Comparison of ENCODE assay signal across 18 cellular contexts in the genomic region with DNA sequence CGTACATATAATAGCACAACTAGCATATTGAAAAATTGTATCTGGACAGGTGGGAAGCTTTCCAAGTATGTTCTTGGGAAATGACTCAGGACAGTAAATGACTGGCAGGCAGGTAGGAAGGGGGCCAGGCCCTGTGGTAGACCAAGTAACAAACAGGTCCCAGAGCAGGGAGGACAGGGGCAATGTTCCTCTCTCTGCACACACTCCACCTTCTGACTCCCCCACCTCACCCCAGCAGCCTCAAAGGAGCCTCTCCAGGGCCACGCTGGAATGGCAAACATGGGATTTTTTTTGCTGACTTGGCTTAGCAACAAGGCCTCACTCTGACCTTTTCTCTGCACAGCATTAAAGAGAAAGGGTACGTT. TPM values are rescaled to one million over a fixed set of nuclear protein-coding genes. Genes with fewer than 3 reads are reported as not detected.
DNase-seq lines count a peak whose midpoint lies in the region; ATAC-seq, FAIRE-seq and TF ChIP-seq lines count a peak whose summit lies in the region.
"Had no signal": no experiment of that assay in that cellular context is flagged by ENCODE, and none has a peak within 500 bp of the region (broad histone marks: within the 10 kb centered on the region; RNA-seq: fewer than 3 reads in every experiment).

No MANE protein-coding gene starts in this region.

- TF ChIP-seq POLR2A in prostate gland (IDR thresholded peaks at IDR 0.05) = no peak

- H3K36me3 Mint-ChIP-seq in astrocyte (ENCODE audit: low read depth, unreplicated experiment) = no peaks in the 10 kb centered on the region
- H3K36me3 Mint-ChIP-seq: CD8-positive, alpha-beta T cell; memory B cell had no signal

- TF ChIP-seq CTCF in astrocyte (IDR thresholded peaks at IDR 0.05; ENCODE audit: insufficient read depth, low read depth, low read length) (no peak), keratinocyte (optimal IDR thresholded peaks at IDR 0.05 in 1 of 3, IDR thresholded peaks at IDR 0.05 in 1 of 3, conservative IDR thresholded peaks at IDR 0.05 in 1 of 3; ENCODE audit: extremely low read depth in 1 of 3, insufficient read depth in 2 of 3, low read length in 3 of 3) (no peak), smooth muscle cell (IDR thresholded peaks at IDR 0.05; ENCODE audit: borderline replicate concordance, insufficient read depth, poor library complexity, severe bottlenecking) (no peak), lower lobe of right lung (IDR thresholded peaks at IDR 0.05) (no peak), prostate gland (IDR thresholded peaks at IDR 0.05) (no peak)

- no peaks in the 10 kb centered on the region for H3K9me1 ChIP-seq in keratinocyte (ENCODE audit: control insufficient read depth, extremely low read depth, insufficient read depth, low read length)

- H3F3A ChIP-seq in smooth muscle cell (ENCODE audit: low read depth) = peaks cover 11% of the 10 kb centered on the region

- peaks cover 19% of the 10 kb centered on the region for H3K4me1 Mint-ChIP-seq in astrocyte (ENCODE audit: low read depth, unreplicated experiment)
- H3K4me1 Mint-ChIP-seq: activated B cell treated with CpG ODN at 0.5 μM for 24 hours, memory B cell had no signal

- H3K9ac ChIP-seq in astrocyte (ENCODE audit: low read length) (no peak overlapping the region), keratinocyte (ENCODE audit: control insufficient read depth, extremely low read depth, insufficient read depth, low read length) (no peak overlapping the region), smooth muscle cell (ENCODE audit: low read depth) (peak overlapping the region; percentile 17)

- H3K4me1 ChIP-seq in astrocyte (ENCODE audit: insufficient read depth, low read length) (peaks cover 11% of the 10 kb centered on the region), keratinocyte (ENCODE audit: control insufficient read depth, extremely low read depth, insufficient read depth, low read length) (peaks cover 14% of the 10 kb centered on the region), smooth muscle cell (ENCODE audit: low read depth) (peaks cover 6% of the 10 kb centered on the region), lower lobe of right lung (no peaks in the 10 kb centered on the region), prostate gland (replicated peaks) (no peaks in the 10 kb centered on the region)
- H3K4me1 ChIP-seq: tibial artery had no signal

- no peak overlapping the region for H2AFZ ChIP-seq in astrocyte (ENCODE audit: low read depth, low read length)
- H2AFZ ChIP-seq in keratinocyte (ENCODE audit: control insufficient read depth, low read length) = no peak overlapping the region
- H2AFZ ChIP-seq in smooth muscle cell (ENCODE audit: low read depth) = no peak overlapping the region

- H4K20me1 ChIP-seq in astrocyte (ENCODE audit: insufficient read depth, low read length) (no peaks in the 10 kb centered on the region), keratinocyte (ENCODE audit: control insufficient read depth, extremely low read depth, insufficient read depth, low read length) (peaks cover 4% of the 10 kb centered on the region), smooth muscle cell (ENCODE audit: low read depth) (no peaks in the 10 kb centered on the region)

- dilution Hi-C loops in keratinocyte (cut with MboI; ENCODE audit: extremely low pct_ligation_motif_present, low sequenced_read_pairs) = no loop called here

- H3K27ac ChIP-seq in astrocyte (ENCODE audit: low read depth, low read length) (no peak overlapping the region), keratinocyte (ENCODE audit: control insufficient read depth, insufficient read depth, low read length) (peak overlapping the region; percentile 12), smooth muscle cell (ENCODE audit: low read depth) (peak overlapping the region; percentile 84), lower lobe of right lung (no peak overlapping the region), prostate gland (no peak overlapping the region)
- H3K27ac ChIP-seq: 22Rv1, neutrophil, tibial artery had no signal

- H3K9me3 Mint-ChIP-seq in astrocyte (ENCODE audit: unreplicated experiment) = no peaks in the 10 kb centered on the region
- H3K9me3 Mint-ChIP-seq: activated B cell treated with CpG ODN at 0.5 μM for 24 hours; CD8-positive, alpha-beta T cell; memory B cell had no signal

- WGBS in smooth muscle cell (ENCODE audit: low lambda C conversion rate) = 35% methylated on average over 3 of the region's 3 CpGs
- WGBS in prostate gland = 56% methylated on average over 3 of the region's 3 CpGs

- no peak for FAIRE-seq in astrocyte (lab: Jason Lieb, UNC)
- FAIRE-seq in keratinocyte (lab: Jason Lieb, UNC) = no peak
- FAIRE-seq: H54 had no signal

- H3K27ac Mint-ChIP-seq in astrocyte (ENCODE audit: unreplicated experiment) = no peak overlapping the region
- H3K27ac Mint-ChIP-seq: activated B cell treated with CpG ODN at 0.5 μM for 24 hours; CD8-positive, alpha-beta T cell; memory B cell had no signal

- H3K27me3 ChIP-seq in astrocyte (ENCODE audit: insufficient read depth, low read length) = no peaks in the 10 kb centered on the region
- no peaks in the 10 kb centered on the region for H3K27me3 ChIP-seq in keratinocyte (ENCODE audit: control insufficient read depth, extremely low read depth, insufficient read depth, low read length)
- no peaks in the 10 kb centered on the region for H3K27me3 ChIP-seq in smooth muscle cell (ENCODE audit: low read depth)
- H3K27me3 ChIP-seq in lower lobe of right lung (ENCODE audit: low read depth) = no peaks in the 10 kb centered on the region
- H3K27me3 ChIP-seq in prostate gland (replicated peaks; ENCODE audit: insufficient read depth) = no peaks in the 10 kb centered on the region
- H3K27me3 ChIP-seq: neutrophil, tibial artery had no signal

- H3K36me3 ChIP-seq in astrocyte (ENCODE audit: insufficient read depth, low read length) = no peaks in the 10 kb centered on the region
- no peaks in the 10 kb centered on the region for H3K36me3 ChIP-seq in keratinocyte (ENCODE audit: control insufficient read depth in 2 of 2, extremely low read depth in 1 of 2, insufficient read depth in 2 of 2, low read length in 2 of 2)
- no peaks in the 10 kb centered on the region for H3K36me3 ChIP-seq in smooth muscle cell (ENCODE audit: low read depth)
- no peaks in the 10 kb centered on the region for H3K36me3 ChIP-seq in lower lobe of right lung
- no peaks in the 10 kb centered on the region for H3K36me3 ChIP-seq in prostate gland
- H3K36me3 ChIP-seq: neutrophil, tibial artery had no signal

- DNase-seq in DMS53 (lab: John Stamatoyannopoulos, UW) (peak; percentile 66), DMS53 treated with DMSO at 0.1 percent for 48 hours (lab: John Stamatoyannopoulos, UW; ENCODE audit: unreplicated experiment) (no peak), astrocyte (ENCODE audit: low read depth) (peak; percentile 8), keratinocyte (ENCODE audit: low read depth, low spot score) (no peak), smooth muscle cell (lab: John Stamatoyannopoulos, UW; ENCODE audit: unreplicated experiment) (no peak), lower lobe of right lung (no peak), prostate gland (ENCODE audit: low spot score) (no peak)
- DNase-seq: activated B cell treated with CpG ODN at 0.5 μM for 24 hours; activated CD8-positive, alpha-beta memory T cell treated with anti-CD3 and anti-CD28 coated beads, Interleukin-2, amount 10 ng/mL, durations not matched to agents 7 days and 5 days; CD8-positive, alpha-beta T cell; NCI-H1092 treated with DMSO at 0.1 percent for 48 hours; stimulated activated CD4-positive, alpha-beta T cell treated with anti-CD3 and anti-CD28 coated beads, Interleukin-4, amount 100 ng/mL, for 4 hours; tibial artery had no signal

- intact Hi-C loops in lower lobe of right lung (cut with DNase I) (no loop called here), prostate gland (cut with DNase I) (no loop called here)

- no peak for ATAC-seq in GM21515 (IDR thresholded peaks at IDR 0.05; ENCODE audit: unreplicated experiment)
- no peak for ATAC-seq in lower lobe of right lung
- ATAC-seq: activated CD8-positive, alpha-beta memory T cell treated with anti-CD3 and anti-CD28 coated beads, Interleukin-2, amount 10 ng/mL, durations not matched to agents 7 days and 5 days; CD8-positive, alpha-beta T cell had no signal

- H3K4me3 Mint-ChIP-seq in astrocyte (ENCODE audit: unreplicated experiment) = no peak overlapping the region
- H3K4me3 Mint-ChIP-seq: activated B cell treated with CpG ODN at 0.5 μM for 24 hours; activated CD8-positive, alpha-beta memory T cell treated with anti-CD3 and anti-CD28 coated beads, Interleukin-2, amount 10 ng/mL, durations not matched to agents 7 days and 5 days; CD8-positive, alpha-beta T cell; memory B cell had no signal

- peak overlapping the region; percentile 66 for H3K4me2 ChIP-seq in astrocyte (ENCODE audit: low read length)
- peak overlapping the region; percentile 57 for H3K4me2 ChIP-seq in keratinocyte (ENCODE audit: control insufficient read depth, extremely low read depth, insufficient read depth, low read depth, low read length)
- H3K4me2 ChIP-seq in smooth muscle cell = peak overlapping the region; percentile 78

- no peaks in the 10 kb centered on the region for H3K9me3 ChIP-seq in astrocyte (ENCODE audit: insufficient read depth, low read depth, low read length)
- H3K9me3 ChIP-seq in keratinocyte (ENCODE audit: control insufficient read depth, low read depth, low read length) = no peaks in the 10 kb centered on the region
- H3K9me3 ChIP-seq in smooth muscle cell (replicated peaks; ENCODE audit: low read depth) = no peaks in the 10 kb centered on the region
- H3K9me3 ChIP-seq in lower lobe of right lung = no peaks in the 10 kb centered on the region
- H3K9me3 ChIP-seq in prostate gland = no peaks in the 10 kb centered on the region
- H3K9me3 ChIP-seq: neutrophil, tibial artery had no signal

- H3K27me3 Mint-ChIP-seq in astrocyte (ENCODE audit: low read depth, unreplicated experiment) = no peaks in the 10 kb centered on the region
- H3K27me3 Mint-ChIP-seq: activated B cell treated with CpG ODN at 0.5 μM for 24 hours; activated CD8-positive, alpha-beta memory T cell treated with anti-CD3 and anti-CD28 coated beads, Interleukin-2, amount 10 ng/mL, durations not matched to agents 7 days and 5 days had no signal

- H3K4me3 ChIP-seq in astrocyte (ENCODE audit: insufficient read depth, low read depth, low read length) = no peak overlapping the region
- no peak overlapping the region for H3K4me3 ChIP-seq in keratinocyte (ENCODE audit: control insufficient read depth in 2 of 3, extremely low read depth in 1 of 3, insufficient read depth in 2 of 3, low read depth in 1 of 3, low read length in 3 of 3)
- H3K4me3 ChIP-seq in smooth muscle cell = no peak overlapping the region
- H3K4me3 ChIP-seq in lower lobe of right lung = no peak overlapping the region
- H3K4me3 ChIP-seq in prostate gland = no peak overlapping the region
- H3K4me3 ChIP-seq: tibial artery had no signal

- H3K79me2 ChIP-seq in astrocyte (ENCODE audit: insufficient read depth, low read length) = no peaks in the 10 kb centered on the region
- no peaks in the 10 kb centered on the region for H3K79me2 ChIP-seq in keratinocyte (ENCODE audit: control insufficient read depth, insufficient read depth, low read length)
- H3K79me2 ChIP-seq in smooth muscle cell (ENCODE audit: low read depth) = no peaks in the 10 kb centered on the region

RNA-seq across cellular contexts. Expression of gene IQGAP2, which starts 31.1 kb away (rescaled TPM):
- total RNA-seq in astrocyte (1.9 and 2.9 TPM in 2 replicates), smooth muscle cell (10.7 and 16.6 TPM in 2 replicates), lower lobe of right lung (42.0 TPM), prostate gland (10 to 100 TPM; 41.5 to 64.9 TPM)
- polyA plus RNA-seq in keratinocyte (0.05 to 0.18 TPM (median 0.14 TPM) in 3 replicates), smooth muscle cell (5.7 and 7.3 TPM in 2 replicates)
- 0.29 TPM for polyA plus RNA-seq in keratinocyte (2011; ENCODE audit: low read depth)
- polyA plus RNA-seq in keratinocyte (2011; cell fraction: cytosol; rRNA removed) = 0.06 and 0.09 TPM in 2 replicates
- polyA plus RNA-seq in keratinocyte (2011; cell fraction: nucleus; rRNA removed) = 0.28 TPM in 1 of 2 replicates, not detected in the other
- polyA plus RNA-seq in keratinocyte (2012; ENCODE audit: low replicate concordance) = not detected in 2 replicates
- polyA minus RNA-seq in keratinocyte = 1.2 TPM in 1 of 3 replicates, not detected in the others
- polyA minus RNA-seq in keratinocyte (2011; cell fraction: cytosol; rRNA and poly(A)+ RNA removed) = not detected
- polyA minus RNA-seq in keratinocyte (2011; cell fraction: nucleus; rRNA and poly(A)+ RNA removed) = not detected in 2 replicates

Comparison
In these comparisons a context has a peak if more than half of its experiments do, and no peak if none do; other contexts are left out.
1. DNase-seq: peak in DMS53 (single experiment) and astrocyte (single experiment); none in DMS53 treated with DMSO at 0.1 percent for 48 hours (single experiment), keratinocyte (single experiment), smooth muscle cell (single experiment), lower lobe of right lung (single experiment) and prostate gland (single experiment).
2. H3K27ac ChIP-seq: peak in keratinocyte (single experiment) and smooth muscle cell (single experiment); none in astrocyte (single experiment), lower lobe of right lung (single experiment) and prostate gland (0 of 2).
3. Peak in every context shown above with its lines, with median percentiles within 50 percentile points of each other: H3K4me2 ChIP-seq.